Comparison of ENCODE assay signal across 17 cellular contexts in the genomic region with DNA sequence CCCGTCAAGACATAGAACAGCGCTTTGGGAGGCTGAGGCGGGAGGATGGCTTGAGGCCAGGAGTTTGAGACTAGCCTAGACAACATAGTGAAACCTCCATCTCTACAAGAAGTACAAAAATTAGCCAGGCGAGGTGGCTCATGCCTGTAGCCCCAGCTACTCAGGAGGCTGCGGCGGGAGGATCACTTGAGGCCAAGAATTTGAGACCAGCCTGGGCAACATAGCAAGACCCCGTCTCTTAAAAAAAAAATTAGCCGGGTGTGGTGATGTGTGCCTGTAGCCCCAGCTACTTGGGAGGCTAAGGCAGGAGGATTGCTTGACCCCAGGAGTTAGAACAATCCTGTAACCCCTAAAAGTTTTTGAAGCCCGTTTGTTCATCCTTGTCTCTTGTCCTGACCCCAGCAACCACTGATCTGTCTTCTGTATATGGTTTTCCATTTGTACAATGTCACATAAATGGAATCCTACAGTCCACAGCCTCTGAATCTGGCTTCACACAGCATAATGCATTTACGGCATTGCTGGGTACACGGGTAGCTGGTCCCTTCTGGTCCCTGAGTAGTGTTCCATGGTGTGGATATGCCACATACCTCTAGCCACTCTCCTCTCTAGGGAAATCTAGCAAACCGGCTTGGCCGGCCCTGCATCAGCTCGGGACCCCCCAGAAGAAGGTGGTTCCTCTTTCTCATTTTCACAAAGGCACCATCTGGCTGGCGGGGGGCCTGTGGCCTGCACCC. TPM values are rescaled to one million over a fixed set of nuclear protein-coding genes. Genes with fewer than 3 reads are reported as not detected.
DNase-seq lines count a peak whose midpoint lies in the region; ATAC-seq and TF ChIP-seq lines count a peak whose summit lies in the region.
"Had no signal": no experiment of that assay in that cellular context is flagged by ENCODE, and none has a peak within 500 bp of the region (broad histone marks: within the 10 kb centered on the region; RNA-seq: fewer than 3 reads in every experiment).

No MANE protein-coding gene starts in this region.

- WGBS in stomach, 5 donors = 89 to 93% (median 91%) methylated on average over 15 of the region's 15 CpGs

- no peak overlapping the region for H3K4me3 ChIP-seq in GM23338
- H3K4me3 ChIP-seq in Panc1 (ENCODE audit: low read depth in 2 of 2, low read length in 2 of 2) = no peak overlapping the region
- no peak overlapping the region for H3K4me3 ChIP-seq in stomach
- no peak overlapping the region for H3K4me3 ChIP-seq in H7 (ENCODE audit: insufficient read depth, low read depth, low read length)
- H3K4me3 ChIP-seq: uterus had no signal

- H3K79me2 ChIP-seq in GM23338 (replicated peaks; ENCODE audit: insufficient read depth) = peaks cover 92% of the 10 kb centered on the region

- H3K4me1 ChIP-seq in GM23338 (ENCODE audit: insufficient read depth) = no peaks in the 10 kb centered on the region
- peaks cover 14% of the 10 kb centered on the region for H3K4me1 ChIP-seq in Panc1 (ENCODE audit: control insufficient read depth, insufficient read depth, low read length)
- H3K4me1 ChIP-seq in foreskin keratinocyte = peaks cover 8% of the 10 kb centered on the region
- peaks cover 20 to 67% (median 40%) of the 10 kb centered on the region in 4 donors for H3K4me1 ChIP-seq in stomach
- H3K4me1 ChIP-seq: uterus had no signal

- in situ Hi-C loops in Panc1 (cut with HindIII; ENCODE audit: low pct_unique_long_range_greater_than_20kb, low sequenced_read_pairs) = no loop called here

- no peaks in the 10 kb centered on the region for H3K27me3 ChIP-seq in GM23338 (ENCODE audit: insufficient read depth)
- H3K27me3 ChIP-seq in Panc1 (ENCODE audit: control insufficient read depth, insufficient read depth, low read length) = no peaks in the 10 kb centered on the region
- no peaks in the 10 kb centered on the region for H3K27me3 ChIP-seq in foreskin keratinocyte
- no peaks in the 10 kb centered on the region for H3K27me3 ChIP-seq in stomach
- H3K27me3 ChIP-seq in H7 (ENCODE audit: control insufficient read depth, insufficient read depth, low read length) = no peaks in the 10 kb centered on the region
- H3K27me3 ChIP-seq: uterus had no signal

- peak overlapping the region; percentile 44; the same call in 1 of the 2 replicates for H3K27ac Mint-ChIP-seq in GM23338
- H3K27ac Mint-ChIP-seq: activated CD4-positive, alpha-beta T cell treated with anti-CD3 and anti-CD28 coated beads for 36 hours; T-helper 1 cell treated with Interleukin-12 subunit alpha and Interleukin-12 subunit beta and Interleukin-4 antibody, amounts not matched to agents 30 μg/mL and 1 μg/mL, for 36 hours had no signal

- H3K27me3 Mint-ChIP-seq in GM23338 (ENCODE audit: insufficient read depth, low read depth, poor library complexity) = peaks cover 6% of the 10 kb centered on the region
- H3K27me3 Mint-ChIP-seq: activated CD4-positive, alpha-beta T cell treated with anti-CD3 and anti-CD28 coated beads for 36 hours had no signal

- no peak overlapping the region for H3K27ac ChIP-seq in GM23338 (ENCODE audit: low read depth)
- no peak overlapping the region for H3K27ac ChIP-seq in Panc1 (ENCODE audit: low read length)
- no peak overlapping the region for H3K27ac ChIP-seq in foreskin keratinocyte
- peak overlapping the region in 3 of 5 donors; percentile 29 to 98 (median 30) for H3K27ac ChIP-seq in stomach
- H3K27ac ChIP-seq: C4-2B had no signal

- H3K36me3 Mint-ChIP-seq in GM23338 (ENCODE audit: low read depth) = no peaks in the 10 kb centered on the region; the same call in 2 of the 3 replicates

- no TSS peak for BruUV-seq in Panc1 (replicated peaks; lab: Mats Ljungman, UMichigan)

- H3K9me3 ChIP-seq in Panc1 (ENCODE audit: control insufficient read depth, insufficient read depth, low read depth, low read length) (no peaks in the 10 kb centered on the region), stomach (no peaks in the 10 kb centered on the region)
- H3K9me3 ChIP-seq: uterus had no signal

- H3K9me2 ChIP-seq in GM23338 (ENCODE audit: insufficient read depth) = no peaks in the 10 kb centered on the region

- no peak overlapping the region for H3K4me2 ChIP-seq in GM23338

- DNase-seq in GM23338 (ENCODE audit: low spot score) = no peak
- no peak for DNase-seq in Panc1 (ENCODE audit: low read depth, low spot score)
- no peak for DNase-seq in foreskin keratinocyte
- DNase-seq in stomach = no peak
- DNase-seq in Kasumi-1 (lab: John Stamatoyannopoulos, UW) = no peak
- DNase-seq in H7 = no peak
- no peak for DNase-seq in stimulated activated CD4-positive, alpha-beta T cell treated with anti-CD3 and anti-CD28 coated beads, Interleukin-4, amount 100 ng/mL, for 24 hours
- DNase-seq: activated CD4-positive, alpha-beta T cell treated with anti-CD3 and anti-CD28 coated beads for 36 hours; activated gamma-delta T cell treated with Interleukin-2 at 50 U/mL for 16 hours; activated T-cell treated with anti-CD3 and anti-CD28 coated beads, Interleukin-2, amount 50 U/mL, for 1 hour; Calu3; MM.1S; NCI-H524 treated with DMSO at 0.1 percent for 48 hours; NK-92 treated with Interleukin-12 subunit alpha and Interleukin-12 subunit beta, amount 100 ng/mL, for 24 hours; uterus had no signal

- H3K9me3 Mint-ChIP-seq in GM23338 = no peaks in the 10 kb centered on the region
- H3K9me3 Mint-ChIP-seq: T-helper 1 cell treated with Interleukin-12 subunit alpha and Interleukin-12 subunit beta and Interleukin-4 antibody, amounts not matched to agents 30 μg/mL and 1 μg/mL, for 36 hours had no signal

- no peaks in the 10 kb centered on the region for H3K36me3 ChIP-seq in GM23338 (ENCODE audit: insufficient read depth)
- H3K36me3 ChIP-seq in Panc1 (ENCODE audit: control insufficient read depth, insufficient read depth, low read length) = no peaks in the 10 kb centered on the region
- H3K36me3 ChIP-seq in stomach = no peaks in the 10 kb centered on the region
- H3K36me3 ChIP-seq in H7 (replicated peaks; ENCODE audit: control insufficient read depth, insufficient read depth, low read length) = no peaks in the 10 kb centered on the region; the same call in none of the 2 replicates
- H3K36me3 ChIP-seq: uterus had no signal

- no peaks in the 10 kb centered on the region for H3F3A ChIP-seq in GM23338 (replicated peaks; ENCODE audit: low read depth)

- peaks cover 14% of the 10 kb centered on the region for H3K4me1 Mint-ChIP-seq in GM23338

- TF ChIP-seq EP300 in stomach (IDR thresholded peaks at IDR 0.05) = no peak

- intact Hi-C loops in Panc1 (cut with micrococcal nuclease; ENCODE audit: unreplicated experiment) = no loop called here
- intact Hi-C loops in stomach (cut with DNase I; ENCODE audit: low total_unique reads) = no loop called here

- TF ChIP-seq POLR2A in stomach (IDR thresholded peaks at IDR 0.05) = no peak

- TF ChIP-seq CTCF in GM23338 (conservative IDR thresholded peaks at IDR 0.05; ENCODE audit: low read depth in 2 of 2) (no peak), Panc1 (IDR thresholded peaks at IDR 0.05) (no peak), foreskin keratinocyte (conservative IDR thresholded peaks at IDR 0.05) (no peak), stomach (IDR thresholded peaks at IDR 0.05) (no peak)

- H2AFZ ChIP-seq in GM23338 = no peak overlapping the region

- ATAC-seq in GM23338 (peak; percentile 13; the same call in 1 of the 3 replicates), Panc1 (0 out of 2 replicates have a peak, but pooled peaks have one; percentile 47), foreskin keratinocyte (peak; percentile 20)
- ATAC-seq: activated CD4-positive, alpha-beta T cell treated with anti-CD3 and anti-CD28 coated beads for 36 hours had no signal

- no peak overlapping the region for H3K4me3 Mint-ChIP-seq in GM23338
- H3K4me3 Mint-ChIP-seq: activated CD4-positive, alpha-beta T cell treated with anti-CD3 and anti-CD28 coated beads for 36 hours; T-helper 1 cell treated with Interleukin-12 subunit alpha and Interleukin-12 subunit beta and Interleukin-4 antibody, amounts not matched to agents 30 μg/mL and 1 μg/mL, for 36 hours had no signal

- peaks cover 15% of the 10 kb centered on the region for H4K20me1 ChIP-seq in GM23338 (replicated peaks; ENCODE audit: insufficient read depth)

- CTCF ChIA-PET in Panc1 (lab: Charles Lee) = no interaction called here

- POLR2A ChIA-PET in Panc1 (lab: Charles Lee) = no interaction called here

TF ChIP-seq in GM23338, 12 proteins besides CTCF, POLR2A, EP300 and RAD21 (continues in another document):
- TF ChIP-seq, protein P1, sequence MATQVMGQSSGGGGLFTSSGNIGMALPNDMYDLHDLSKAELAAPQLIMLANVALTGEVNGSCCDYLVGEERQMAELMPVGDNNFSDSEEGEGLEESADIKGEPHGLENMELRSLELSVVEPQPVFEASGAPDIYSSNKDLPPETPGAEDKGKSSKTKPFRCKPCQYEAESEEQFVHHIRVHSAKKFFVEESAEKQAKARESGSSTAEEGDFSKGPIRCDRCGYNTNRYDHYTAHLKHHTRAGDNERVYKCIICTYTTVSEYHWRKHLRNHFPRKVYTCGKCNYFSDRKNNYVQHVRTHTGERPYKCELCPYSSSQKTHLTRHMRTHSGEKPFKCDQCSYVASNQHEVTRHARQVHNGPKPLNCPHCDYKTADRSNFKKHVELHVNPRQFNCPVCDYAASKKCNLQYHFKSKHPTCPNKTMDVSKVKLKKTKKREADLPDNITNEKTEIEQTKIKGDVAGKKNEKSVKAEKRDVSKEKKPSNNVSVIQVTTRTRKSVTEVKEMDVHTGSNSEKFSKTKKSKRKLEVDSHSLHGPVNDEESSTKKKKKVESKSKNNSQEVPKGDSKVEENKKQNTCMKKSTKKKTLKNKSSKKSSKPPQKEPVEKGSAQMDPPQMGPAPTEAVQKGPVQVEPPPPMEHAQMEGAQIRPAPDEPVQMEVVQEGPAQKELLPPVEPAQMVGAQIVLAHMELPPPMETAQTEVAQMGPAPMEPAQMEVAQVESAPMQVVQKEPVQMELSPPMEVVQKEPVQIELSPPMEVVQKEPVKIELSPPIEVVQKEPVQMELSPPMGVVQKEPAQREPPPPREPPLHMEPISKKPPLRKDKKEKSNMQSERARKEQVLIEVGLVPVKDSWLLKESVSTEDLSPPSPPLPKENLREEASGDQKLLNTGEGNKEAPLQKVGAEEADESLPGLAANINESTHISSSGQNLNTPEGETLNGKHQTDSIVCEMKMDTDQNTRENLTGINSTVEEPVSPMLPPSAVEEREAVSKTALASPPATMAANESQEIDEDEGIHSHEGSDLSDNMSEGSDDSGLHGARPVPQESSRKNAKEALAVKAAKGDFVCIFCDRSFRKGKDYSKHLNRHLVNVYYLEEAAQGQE (IDR thresholded peaks at IDR 0.05; ENCODE audit: unreplicated experiment) = no peak
- no peak for TF ChIP-seq CREB1 (CRISPR knock-in tag; IDR thresholded peaks at IDR 0.05; ENCODE audit: low read depth)
- no peak for TF ChIP-seq EZH2 (IDR thresholded peaks at IDR 0.05; ENCODE audit: low read depth, unreplicated experiment)

RNA-seq across cellular contexts. Expression of gene GTF2IRD1, which starts 8.4 kb away (rescaled TPM):
- total RNA-seq in GM23338 (2014; rRNA removed; shearing (Covaris generic)) = 21.9 and 28.7 TPM in 2 replicates
- 37.1 and 40.9 TPM in 2 replicates for polyA plus RNA-seq in GM23338 (2016; fragmentation: Nextera tagmentation; extraction: Ambion mirVana)
- 54.0 TPM for total RNA-seq in Panc1 (2021; ENCODE audit: unreplicated experiment)
- 49.5 TPM for polyA plus RNA-seq in Panc1 (2012; ENCODE audit: insufficient read length)
- total RNA-seq in foreskin keratinocyte = 23.8 and 27.1 TPM in 2 replicates
- 35.4 and 36.7 TPM in 2 replicates for polyA plus RNA-seq in foreskin keratinocyte
- 10 to 100 TPM in 4 of 5 donors, 1 to 10 TPM in 1; 9.3 to 40.8 (median 19.6) TPM for total RNA-seq in stomach
- 10 to 100 TPM in 1 of 3 donors, 1 to 10 TPM in 2; 8.0 to 41.1 (median 8.4) TPM for polyA plus RNA-seq in stomach
- total RNA-seq in H7 (2014; rRNA removed; shearing (Covaris generic)) = 19.6 and 21.1 TPM in 2 replicates

Comparison
In these comparisons a context has a peak if more than half of its experiments do, and no peak if none do; other contexts are left out.
1. H3K27ac ChIP-seq: peak in stomach (3 of 5); none in GM23338 (single experiment), Panc1 (single experiment) and foreskin keratinocyte (single experiment).
2. Peak in every context shown above with its lines, with median percentiles within 50 percentile points of each other: ATAC-seq.